Comparison of ENCODE assay signal across 7 cellular contexts in genomic region chr4:122249357-122249756, GRCh38.
"Had no signal": no experiment of that assay in that cellular context is flagged by ENCODE, and none has a peak within 500 bp of the region (broad histone marks: within the 10 kb centered on the region; RNA-seq: fewer than 3 reads in every experiment).

No MANE protein-coding gene starts in this region.

- DNase-seq: GDM1, GF-D8 had no signal

- H3K4me3 ChIP-seq: GM12878 had no signal

- ATAC-seq: GM12878 had no signal

- FAIRE-seq: GM12878, GM12891, GM12892, GM18507, GM19239 had no signal
